9 cellular contexts compared by ENCODE assay signal in genomic region chr1:214808845-214809460, GRCh38.
DNase-seq lines count a peak whose midpoint lies in the region; ATAC-seq and TF ChIP-seq lines count a peak whose summit lies in the region.
"Had no signal": no experiment of that assay in that cellular context is flagged by ENCODE, and none has a peak within 500 bp of the region (broad histone marks: within the 10 kb centered on the region; RNA-seq: fewer than 3 reads in every experiment).

No MANE protein-coding gene starts in this region.

- POLR2A ChIA-PET in RWPE1 (lab: Yijun Ruan, JAX; ENCODE audit: low non-redundant PET), result interaction anchor here (0.7 kb wide), 1 partner anchor 268 kb away, joined by 14 read pairs; no protein-coding TSS in a partner anchor
- POLR2A ChIA-PET in activated CD4-positive, alpha-beta memory T cell treated with anti-CD3 and anti-CD28 coated beads, Interleukin-2, amount 10 ng/mL, durations not matched to agents 7 days and 5 days (lab: Charles Lee), result no interaction called here
- POLR2A ChIA-PET in HEK293T (lab: Yijun Ruan, JAX), result no interaction called here

- TF ChIP-seq CTCF in C4-2B (conservative IDR thresholded peaks at IDR 0.05), result peak; percentile 62
- peak; percentile 26; the same call in 1 of the 2 replicates for TF ChIP-seq CTCF in RWPE1 (conservative IDR thresholded peaks at IDR 0.05; ENCODE audit: low read depth)

- H3K27ac ChIP-seq in C4-2B (no peak overlapping the region), RWPE1 (no peak overlapping the region)

- no peak overlapping the region for H3K27ac Mint-ChIP-seq in activated CD4-positive, alpha-beta memory T cell treated with anti-CD3 and anti-CD28 coated beads, Interleukin-2, amount 10 ng/mL, durations not matched to agents 7 days and 5 days

- no peaks in the 10 kb centered on the region for H3K36me3 Mint-ChIP-seq in activated CD4-positive, alpha-beta memory T cell treated with anti-CD3 and anti-CD28 coated beads, Interleukin-2, amount 10 ng/mL, durations not matched to agents 7 days and 5 days (ENCODE audit: low read depth)

- DNase-seq in RWPE1 (ENCODE audit: low spot score) (peak; percentile 42), iPS DF 4.7 (ENCODE audit: extremely low read depth, low spot score) (peak; percentile 11), HEK293T (ENCODE audit: extremely low spot score) (no peak)
- no peak for DNase-seq in activated naive CD4-positive, alpha-beta T cell (lab: John Stamatoyannopoulos, UW)
- no peak for DNase-seq in activated CD4-positive, alpha-beta memory T cell treated with anti-CD3 and anti-CD28 coated beads, Interleukin-2, amount 10 ng/mL, durations not matched to agents 7 days and 5 days
- DNase-seq: stimulated activated CD8-positive, alpha-beta memory T cell treated with anti-CD3 and anti-CD28 coated beads, Interleukin-4, amount 100 ng/mL, for 48 hours had no signal

- no peaks in the 10 kb centered on the region for H3K4me1 Mint-ChIP-seq in activated CD4-positive, alpha-beta memory T cell treated with anti-CD3 and anti-CD28 coated beads, Interleukin-2, amount 10 ng/mL, durations not matched to agents 7 days and 5 days

- peak; percentile 54 for ATAC-seq in HG03103 (IDR thresholded peaks at IDR 0.05; ENCODE audit: low read depth, unreplicated experiment)
- no peak for ATAC-seq in HG02759 (IDR thresholded peaks at IDR 0.05; ENCODE audit: unreplicated experiment)

- no peaks in the 10 kb centered on the region for H3K27me3 Mint-ChIP-seq in activated CD4-positive, alpha-beta memory T cell treated with anti-CD3 and anti-CD28 coated beads, Interleukin-2, amount 10 ng/mL, durations not matched to agents 7 days and 5 days

- no peak overlapping the region for H3K4me3 Mint-ChIP-seq in activated CD4-positive, alpha-beta memory T cell treated with anti-CD3 and anti-CD28 coated beads, Interleukin-2, amount 10 ng/mL, durations not matched to agents 7 days and 5 days

- no peaks in the 10 kb centered on the region for H3K9me3 Mint-ChIP-seq in activated CD4-positive, alpha-beta memory T cell treated with anti-CD3 and anti-CD28 coated beads, Interleukin-2, amount 10 ng/mL, durations not matched to agents 7 days and 5 days

- CTCF ChIA-PET in RWPE1 (lab: Yijun Ruan, JAX) (interaction anchor here (0.6 to 1.4 kb wide), 8 partner anchors 95 to 794 kb away, joined by 3 to 19 read pairs (median 4); no protein-coding TSS in a partner anchor), HEK293T (lab: Yijun Ruan, JAX) (no interaction called here)
- CTCF ChIA-PET in activated CD4-positive, alpha-beta memory T cell treated with anti-CD3 and anti-CD28 coated beads, Interleukin-2, amount 10 ng/mL, durations not matched to agents 7 days and 5 days (lab: Charles Lee), result no interaction called here

TF ChIP-seq in HEK293T, 16 proteins besides CTCF, POLR2A, EP300 and RAD21:
- TF ChIP-seq FOXK2 (IDR thresholded peaks at IDR 0.05) (no peak), HDGF (IDR thresholded peaks at IDR 0.05; ENCODE audit: borderline replicate concordance) (no peak), LEF1 (IDR thresholded peaks at IDR 0.05; ENCODE audit: borderline replicate concordance) (no peak), FOXM1 (IDR thresholded peaks at IDR 0.05; ENCODE audit: borderline replicate concordance) (no peak), ELF4 (IDR thresholded peaks at IDR 0.05) (no peak), SUZ12 (IDR thresholded peaks at IDR 0.05) (no peak), CTBP1 (IDR thresholded peaks at IDR 0.05; ENCODE audit: borderline replicate concordance) (no peak), ZNF384 (IDR thresholded peaks at IDR 0.05) (no peak), SP1 (IDR thresholded peaks at IDR 0.05) (no peak), L3MBTL2 (conservative IDR thresholded peaks at IDR 0.05) (no peak), BHLHE40 (IDR thresholded peaks at IDR 0.05; ENCODE audit: borderline replicate concordance) (no peak), ARNT (IDR thresholded peaks at IDR 0.05) (no peak), FOXA1 (IDR thresholded peaks at IDR 0.05) (no peak), TARDBP (IDR thresholded peaks at IDR 0.05) (no peak), PKNOX1 (IDR thresholded peaks at IDR 0.05) (no peak)

Comparison
In these comparisons a context has a peak if more than half of its experiments do, and no peak if none do; other contexts are left out.
1. DNase-seq: peak in RWPE1 (single experiment) and iPS DF 4.7 (single experiment); none in activated naive CD4-positive, alpha-beta T cell (0 of 4), activated CD4-positive, alpha-beta memory T cell treated with anti-CD3 and anti-CD28 coated beads, Interleukin-2, amount 10 ng/mL, durations not matched to agents 7 days and 5 days (single experiment) and HEK293T (single experiment).